Comparison of ENCODE assay signal across 25 cellular contexts in genomic region chr12:115377230-115377629, GRCh38.
"Had no signal": no experiment of that assay in that cellular context is flagged by ENCODE, and none has a peak within 500 bp of the region (broad histone marks: within the 10 kb centered on the region; RNA-seq: fewer than 3 reads in every experiment).

No MANE protein-coding gene starts in this region.

- H3K36me3 ChIP-seq: esophagus squamous epithelium, heart right ventricle, neutrophil, right lobe of liver, thoracic aorta, tibial nerve, vagina had no signal

- H3K4me3 ChIP-seq: coronary artery, esophagus squamous epithelium, heart right ventricle, lung, right lobe of liver, thoracic aorta, tibial nerve, vagina had no signal

- H2AFZ ChIP-seq: parathyroid adenoma had no signal

- H3K36me3 Mint-ChIP-seq: memory B cell; naive thymus-derived CD4-positive, alpha-beta T cell; stimulated activated naive B cell treated with anti-CD40 and anti-IgM and Interleukin-4, amounts not matched to agents 10 μg/mL and 1 μg/mL and 100 μg/mL, for 72 hours had no signal

- H3K27ac ChIP-seq: coronary artery, esophagus squamous epithelium, heart right ventricle, neutrophil, parathyroid adenoma, right lobe of liver, thoracic aorta, tibial nerve, vagina had no signal

- H3K27me3 ChIP-seq: neutrophil, right lobe of liver, tibial nerve, vagina had no signal

- H3K9me3 ChIP-seq: esophagus squamous epithelium, heart right ventricle, right lobe of liver, thoracic aorta, tibial nerve, vagina had no signal

- H3K4me3 Mint-ChIP-seq: memory B cell; naive thymus-derived CD4-positive, alpha-beta T cell; nephron progenitor cell; stimulated activated naive B cell treated with anti-CD40 and anti-IgM and Interleukin-4, amounts not matched to agents 10 μg/mL and 1 μg/mL and 100 μg/mL, for 72 hours; stimulated activated naive CD8-positive, alpha-beta T cell treated with anti-CD3 and anti-CD28 coated beads, Interleukin-15, Interleukin-2, amounts not matched to agents 100 ng/mL and 50 ng/mL, for 24 hours had no signal

- H3K27ac Mint-ChIP-seq: memory B cell; naive thymus-derived CD4-positive, alpha-beta T cell; nephron progenitor cell; progenitor cell of endocrine pancreas; stimulated activated naive B cell treated with anti-CD40 and anti-IgM and Interleukin-4, amounts not matched to agents 10 μg/mL and 1 μg/mL and 100 μg/mL, for 72 hours; stimulated activated naive CD8-positive, alpha-beta T cell treated with anti-CD3 and anti-CD28 coated beads, Interleukin-15, Interleukin-2, amounts not matched to agents 100 ng/mL and 50 ng/mL, for 24 hours had no signal

- ATAC-seq: heart right ventricle; left lobe of liver; naive thymus-derived CD4-positive, alpha-beta T cell; right lobe of liver; stimulated activated naive B cell treated with anti-CD40 and anti-IgM and Interleukin-4, amounts not matched to agents 10 μg/mL and 1 μg/mL and 100 μg/mL, for 72 hours had no signal

- H3K4me1 Mint-ChIP-seq: memory B cell had no signal

- H3K4me1 ChIP-seq: parathyroid adenoma, right lobe of liver, tibial nerve had no signal

- H3K27me3 Mint-ChIP-seq: naive thymus-derived CD4-positive, alpha-beta T cell; stimulated activated naive B cell treated with anti-CD40 and anti-IgM and Interleukin-4, amounts not matched to agents 10 μg/mL and 1 μg/mL and 100 μg/mL, for 72 hours; stimulated activated naive CD8-positive, alpha-beta T cell treated with anti-CD3 and anti-CD28 coated beads, Interleukin-15, Interleukin-2, amounts not matched to agents 100 ng/mL and 50 ng/mL, for 24 hours had no signal

- H3K9ac ChIP-seq: parathyroid adenoma had no signal

- H3K79me2 ChIP-seq: parathyroid adenoma had no signal

- DNase-seq: dermis blood vessel endothelial cell; effector memory CD4-positive, alpha-beta T cell; esophagus squamous epithelium; foreskin melanocyte; glutamatergic neuron; heart right ventricle; hypothalamus; naive thymus-derived CD4-positive, alpha-beta T cell; nephron progenitor cell; right lobe of liver; small intestine; stimulated activated CD4-positive, alpha-beta T cell treated with anti-CD3 and anti-CD28 coated beads, Interleukin-15, amount 100 ng/mL, for 24 hours; stimulated activated CD4-positive, alpha-beta T cell treated with anti-CD3 and anti-CD28 coated beads, Interleukin-2, amount 100 ng/mL, for 48 hours; stimulated activated naive B cell treated with anti-CD40 and anti-IgM and Interleukin-4, amounts not matched to agents 10 μg/mL and 1 μg/mL and 100 μg/mL, for 72 hours had no signal
